Comparison of ENCODE assay signal across 8 cellular contexts in the genomic region with DNA sequence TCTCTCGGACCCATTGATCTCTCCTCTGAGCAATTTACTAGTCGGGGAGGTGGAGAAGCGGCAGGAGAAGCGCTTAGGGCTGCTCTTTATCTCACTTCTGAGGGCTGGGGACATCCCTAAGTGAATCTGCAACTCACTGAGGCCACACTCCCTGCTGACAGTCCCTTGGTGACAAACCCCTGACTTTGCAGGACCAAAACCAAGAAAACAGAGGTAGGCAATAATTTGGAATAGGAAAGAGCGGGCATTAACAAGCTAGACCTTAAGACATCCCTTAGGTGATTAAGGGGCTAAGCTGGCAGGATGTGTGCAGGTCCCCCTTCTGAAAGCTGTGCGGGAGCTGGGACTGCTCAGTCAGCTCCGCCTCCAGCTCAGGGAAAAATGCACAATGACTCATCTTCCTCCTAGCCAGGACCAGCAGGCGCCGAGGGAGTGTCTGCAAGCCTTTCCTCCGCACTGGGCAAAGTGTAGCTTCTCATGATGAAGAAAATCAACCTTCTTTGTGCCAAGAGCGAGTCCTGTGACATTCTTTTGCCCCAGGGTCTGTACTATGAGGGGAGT.
DNase-seq lines count a peak whose midpoint lies in the region; ATAC-seq lines count a peak whose summit lies in the region.

No MANE protein-coding gene starts in this region.

- no peaks in the 10 kb centered on the region for H3K36me3 Mint-ChIP-seq in naive thymus-derived CD8-positive, alpha-beta T cell

- no peaks in the 10 kb centered on the region for H3K9me3 Mint-ChIP-seq in naive thymus-derived CD8-positive, alpha-beta T cell

- in situ Hi-C loops in SK-MEL-5 (cut with HindIII; ENCODE audit: low pct_unique_long_range_greater_than_20kb, low sequenced_read_pairs): no loop called here

- POLR2A ChIA-PET in naive thymus-derived CD8-positive, alpha-beta T cell (lab: Charles Lee): no interaction called here

- peaks cover 8 to 20% (median 12%) of the 10 kb centered on the region in 4 donors for H3K4me1 Mint-ChIP-seq in naive thymus-derived CD8-positive, alpha-beta T cell

- H3K27me3 Mint-ChIP-seq in naive thymus-derived CD8-positive, alpha-beta T cell: peaks cover 16 to 42% (median 25%) of the 10 kb centered on the region in 5 donors

- peaks cover 38% of the 10 kb centered on the region for H3K4me1 ChIP-seq in ES-I3 (ENCODE audit: insufficient read depth, low read length)

- DNase-seq in HuH-7 (ENCODE audit: low spot score) (peak; percentile 52), SK-MEL-5 (ENCODE audit: low read depth, low spot score) (peak; percentile 26), fibroblast of gingiva (ENCODE audit: low read depth) (peak; percentile 40)
- DNase-seq in naive thymus-derived CD8-positive, alpha-beta T cell: no peak
- no peak for DNase-seq in activated CD4-positive, alpha-beta T cell treated with anti-CD3 and anti-CD28 coated beads for 1 hour

- H3K9ac ChIP-seq in ES-I3 (ENCODE audit: low read depth, low read length): peak overlapping the region; percentile 18; the same call in 1 of the 2 replicates

- peak overlapping the region; percentile 15 to 80 (median 66) for H3K4me3 Mint-ChIP-seq in naive thymus-derived CD8-positive, alpha-beta T cell

- H3K27ac Mint-ChIP-seq in naive thymus-derived CD8-positive, alpha-beta T cell: peak overlapping the region in 3 of 10 donors; percentile 16 to 79 (median 74)

- no peaks in the 10 kb centered on the region for H3K36me3 ChIP-seq in ES-I3 (ENCODE audit: insufficient read depth, low read length)

- peak in 1 of 2 donors; percentile 40 for ATAC-seq in naive thymus-derived CD8-positive, alpha-beta T cell
- ATAC-seq in HG02610 (IDR thresholded peaks at IDR 0.05; ENCODE audit: unreplicated experiment) (no peak), GM21576 (IDR thresholded peaks at IDR 0.05; ENCODE audit: unreplicated experiment) (no peak)

- no peaks in the 10 kb centered on the region for H3K9me3 ChIP-seq in ES-I3 (ENCODE audit: control insufficient read depth, insufficient read depth, low read length)

Comparison
In these comparisons a context has a peak if more than half of its experiments do, and no peak if none do; other contexts are left out.
1. DNase-seq: peak in HuH-7 (single experiment), SK-MEL-5 (single experiment) and fibroblast of gingiva (single experiment); none in naive thymus-derived CD8-positive, alpha-beta T cell (0 of 10) and activated CD4-positive, alpha-beta T cell treated with anti-CD3 and anti-CD28 coated beads for 1 hour (single experiment).